In genomic region chrX:72294497-72294896, GRCh38 we compare ENCODE assay signal across 27 cellular contexts. TPM values are rescaled to one million over a fixed set of nuclear protein-coding genes. Genes with fewer than 3 reads are reported as not detected.
DNase-seq lines count a peak whose midpoint lies in the region; ATAC-seq, FAIRE-seq and TF ChIP-seq lines count a peak whose summit lies in the region.
"Had no signal": no experiment of that assay in that cellular context is flagged by ENCODE, and none has a peak within 500 bp of the region (broad histone marks: within the 10 kb centered on the region; RNA-seq: fewer than 3 reads in every experiment).

No MANE protein-coding gene starts in this region.

- no peak for TF ChIP-seq RAD21 in IMR-90 (IDR thresholded peaks at IDR 0.05; ENCODE audit: low read length)

- no peak overlapping the region for H4K5ac ChIP-seq in IMR-90 (ENCODE audit: low read depth, low read length)

- H2BK20ac ChIP-seq in IMR-90 (ENCODE audit: low read depth, low read length), result no peak overlapping the region

- H3K27me3 ChIP-seq in IMR-90 (ENCODE audit: control insufficient read depth, insufficient read depth, low read length) (peaks cover 38% of the 10 kb centered on the region), astrocyte (ENCODE audit: insufficient read depth, low read length) (peaks cover 3% of the 10 kb centered on the region)
- H3K27me3 ChIP-seq: tibial artery had no signal

- ATAC-seq in IMR-90 (ENCODE audit: low read depth) (no peak), left ventricle myocardium superior (no peak)
- ATAC-seq: activated naive CD4-positive, alpha-beta T cell treated with anti-CD3 and anti-CD28 coated beads, Interleukin-2, amount 50 U/mL, for 72 hours had no signal

- no peaks in the 10 kb centered on the region for H3K4me1 Mint-ChIP-seq in astrocyte (ENCODE audit: low read depth, unreplicated experiment)
- no peaks in the 10 kb centered on the region for H3K4me1 Mint-ChIP-seq in neural crest cell

- H3K23ac ChIP-seq in IMR-90 (ENCODE audit: low read depth, low read length), result no peak overlapping the region

- H3K9me3 ChIP-seq in IMR-90 (ENCODE audit: control insufficient read depth, insufficient read depth, low read length) (0 out of 2 replicates have a peak, but pooled peaks cover 1% of the 10 kb centered on the region), astrocyte (ENCODE audit: insufficient read depth, low read depth, low read length) (no peaks in the 10 kb centered on the region)
- H3K9me3 ChIP-seq: breast epithelium, Caco-2, left ventricle myocardium inferior, prostate gland had no signal

- H3K9ac ChIP-seq in IMR-90 (ENCODE audit: low read depth, low read length) (no peak overlapping the region), astrocyte (ENCODE audit: low read length) (no peak overlapping the region)
- H3K9ac ChIP-seq: BLaER1 treated with 17β-estradiol and CSF1 and Interleukin-3, amounts not matched to agents 10 nM and 100 nM had no signal

- no CpG with 5 or more reads among the region's 1 CpG for WGBS in IMR-90 (ENCODE audit: extremely low coverage in 2 of 2, insufficient read length in 1 of 2), 2 experiments

- H2AFZ ChIP-seq in IMR-90 (replicated peaks; ENCODE audit: low read length, poor library complexity), result no peak overlapping the region
- H2AFZ ChIP-seq in astrocyte (ENCODE audit: low read depth, low read length), result no peak overlapping the region

- peak; percentile 64 for FAIRE-seq in astrocyte (lab: Jason Lieb, UNC)
- FAIRE-seq: GM18507, H1, islet of Langerhans had no signal

- H3K36me3 Mint-ChIP-seq in astrocyte (ENCODE audit: low read depth, unreplicated experiment) (no peaks in the 10 kb centered on the region), neural crest cell (ENCODE audit: low read depth) (no peaks in the 10 kb centered on the region)
- H3K36me3 Mint-ChIP-seq: activated naive CD4-positive, alpha-beta T cell treated with anti-CD3 and anti-CD28 coated beads, Interleukin-2, amount 50 U/mL, for 72 hours had no signal

- CTCF ChIA-PET in IMR-90 (lab: Yijun Ruan, JAX), result no interaction called here

- H3K4me2 ChIP-seq in IMR-90 (ENCODE audit: low read depth, low read length) (no peak overlapping the region), astrocyte (ENCODE audit: low read length) (no peak overlapping the region)
- H3K4me2 ChIP-seq: BLaER1 treated with 17β-estradiol and CSF1 and Interleukin-3, amounts not matched to agents 10 nM and 100 nM had no signal

- 0 out of 2 replicates have a peak, but pooled peaks cover 3% of the 10 kb centered on the region for H3K9me1 ChIP-seq in IMR-90 (ENCODE audit: insufficient read depth, low read length)

- no peak overlapping the region for H4K8ac ChIP-seq in IMR-90 (ENCODE audit: low read depth in 2 of 2, low read length in 2 of 2)

- H3K27ac ChIP-seq in C4-2B, result no peak overlapping the region
- no peak overlapping the region for H3K27ac ChIP-seq in IMR-90 (ENCODE audit: insufficient read depth, low read length)
- no peak overlapping the region for H3K27ac ChIP-seq in astrocyte (ENCODE audit: low read depth, low read length)
- H3K27ac ChIP-seq: BLaER1 treated with 17β-estradiol and CSF1 and Interleukin-3, amounts not matched to agents 10 nM and 100 nM; breast epithelium; left ventricle myocardium inferior; prostate gland; tibial artery; WERI-Rb-1 had no signal

- H3K36me3 ChIP-seq in IMR-90 (ENCODE audit: control insufficient read depth, insufficient read depth, low read length), result no peaks in the 10 kb centered on the region
- H3K36me3 ChIP-seq in astrocyte (ENCODE audit: insufficient read depth, low read length), result no peaks in the 10 kb centered on the region
- H3K36me3 ChIP-seq: BLaER1 treated with 17β-estradiol and CSF1 and Interleukin-3, amounts not matched to agents 10 nM and 100 nM; breast epithelium; left ventricle myocardium inferior; prostate gland; tibial artery; WERI-Rb-1 had no signal

- BruUV-seq in IMR-90 (replicated peaks; lab: Mats Ljungman, UMichigan), result no TSS peak

- H3K4ac ChIP-seq in IMR-90 (ENCODE audit: low read depth, low read length), result no peak overlapping the region

- no peaks in the 10 kb centered on the region for H3K4me1 ChIP-seq in IMR-90 (ENCODE audit: control insufficient read depth, insufficient read depth, low read length)
- no peaks in the 10 kb centered on the region for H3K4me1 ChIP-seq in astrocyte (ENCODE audit: insufficient read depth, low read length)
- H3K4me1 ChIP-seq: BLaER1 treated with 17β-estradiol and CSF1 and Interleukin-3, amounts not matched to agents 10 nM and 100 nM; breast epithelium; Caco-2; left ventricle myocardium inferior; prostate gland; tibial artery had no signal

- dilution Hi-C loops in IMR-90 (cut with HindIII; ENCODE audit: low sequenced_read_pairs, unreplicated experiment), result no loop called here

- H3K56ac ChIP-seq in IMR-90 (ENCODE audit: extremely low read depth, insufficient read depth, low read length), result no peak overlapping the region

- H2BK120ac ChIP-seq in IMR-90 (ENCODE audit: low read depth, low read length), result no peak overlapping the region

- H3K79me2 ChIP-seq in astrocyte (ENCODE audit: insufficient read depth, low read length), result no peaks in the 10 kb centered on the region

- no peak overlapping the region for H3K14ac ChIP-seq in IMR-90 (replicated peaks; ENCODE audit: low read depth, low read length)

- no peak overlapping the region for H2BK5ac ChIP-seq in IMR-90 (ENCODE audit: low read depth, low read length, poor library complexity, severe bottlenecking)

- no peak for TF ChIP-seq POLR2A in IMR-90 (IDR thresholded peaks at IDR 0.05; ENCODE audit: low read depth, low read length)

- H3K79me1 ChIP-seq in IMR-90 (ENCODE audit: low read depth in 1 of 2, low read length in 2 of 2), result no peaks in the 10 kb centered on the region

- in situ Hi-C loops in IMR-90 (cut with MboI; ENCODE audit: low sequenced_read_pairs), result no loop called here

- intact Hi-C loops in IMR-90 (cut with micrococcal nuclease), result no loop called here
- intact Hi-C loops in left ventricle myocardium superior (cut with micrococcal nuclease), result no loop called here

- no peak overlapping the region for H2AK5ac ChIP-seq in IMR-90 (ENCODE audit: low read depth, low read length)

- peaks cover 13% of the 10 kb centered on the region for H3K27me3 Mint-ChIP-seq in astrocyte (ENCODE audit: low read depth, unreplicated experiment)
- H3K27me3 Mint-ChIP-seq in neural crest cell (ENCODE audit: low read depth), result peaks cover 15% of the 10 kb centered on the region

- no peak overlapping the region for H2BK15ac ChIP-seq in IMR-90 (ENCODE audit: low read depth, low read length)

- POLR2A ChIA-PET in IMR-90 (lab: Charles Lee; ENCODE audit: unreplicated experiment), result no interaction called here

- no peaks in the 10 kb centered on the region for H3K9me3 Mint-ChIP-seq in astrocyte (ENCODE audit: unreplicated experiment)
- H3K9me3 Mint-ChIP-seq in neural crest cell, result peaks cover 11% of the 10 kb centered on the region
- H3K9me3 Mint-ChIP-seq: activated naive CD4-positive, alpha-beta T cell treated with anti-CD3 and anti-CD28 coated beads, Interleukin-2, amount 50 U/mL, for 72 hours had no signal

- H3K27ac Mint-ChIP-seq in astrocyte (ENCODE audit: unreplicated experiment) (no peak overlapping the region), neural crest cell (ENCODE audit: unreplicated experiment) (no peak overlapping the region)
- H3K27ac Mint-ChIP-seq: activated naive CD4-positive, alpha-beta T cell treated with anti-CD3 and anti-CD28 coated beads, Interleukin-2, amount 50 U/mL, for 72 hours had no signal

- H3K18ac ChIP-seq in IMR-90 (ENCODE audit: low read depth, low read length), result no peak overlapping the region

- no peak overlapping the region for H2AK9ac ChIP-seq in IMR-90 (replicated peaks; ENCODE audit: low read depth, low read length, poor library complexity)

- H4K91ac ChIP-seq in IMR-90 (ENCODE audit: insufficient read depth, low read depth, low read length), result no peak overlapping the region

- H3K4me3 ChIP-seq in IMR-90 (ENCODE audit: insufficient read depth, low read depth, low read length) (no peak overlapping the region), astrocyte (ENCODE audit: insufficient read depth, low read depth, low read length) (no peak overlapping the region)
- H3K4me3 ChIP-seq: BLaER1 treated with 17β-estradiol and CSF1 and Interleukin-3, amounts not matched to agents 10 nM and 100 nM; breast epithelium; left ventricle myocardium inferior; prostate gland; tibial artery had no signal

- H4K20me1 ChIP-seq in IMR-90 (ENCODE audit: insufficient read depth, low read length) (no peaks in the 10 kb centered on the region), astrocyte (ENCODE audit: insufficient read depth, low read length) (no peaks in the 10 kb centered on the region)
- H4K20me1 ChIP-seq: BLaER1 treated with 17β-estradiol and CSF1 and Interleukin-3, amounts not matched to agents 10 nM and 100 nM had no signal

- TF ChIP-seq CTCF in C4-2B (conservative IDR thresholded peaks at IDR 0.05) (peak; percentile 31), IMR-90 (conservative IDR thresholded peaks at IDR 0.05; ENCODE audit: low read depth, low read length) (0 out of 2 replicates have a peak, but pooled peaks have one; percentile 1), astrocyte (IDR thresholded peaks at IDR 0.05; ENCODE audit: insufficient read depth, low read depth, low read length) (no peak), neural crest cell (conservative IDR thresholded peaks at IDR 0.05) (peak; percentile 54)

- H3K4me3 Mint-ChIP-seq in astrocyte (ENCODE audit: unreplicated experiment), result no peak overlapping the region
- H3K4me3 Mint-ChIP-seq in neural crest cell, result no peak overlapping the region

- DNase-seq in IMR-90, result no peak
- no peak for DNase-seq in astrocyte (ENCODE audit: low read depth)
- DNase-seq in neural crest cell (ENCODE audit: low read depth, low spot score), result no peak
- DNase-seq in hepatic stellate cell (ENCODE audit: low spot score), result no peak
- DNase-seq in left ventricle myocardium superior, result no peak
- no peak for DNase-seq in midbrain (lab: John Stamatoyannopoulos, UW)
- DNase-seq: activated CD4-positive, alpha-beta T cell treated with anti-CD3 and anti-CD28 coated beads for 48 hours; activated CD8-positive, alpha-beta memory T cell treated with anti-CD3 and anti-CD28 coated beads for 24 hours; Caco-2; KBM-7; left ventricle myocardium inferior; mesendoderm; MV-4-11; NCI-H1436 treated with DMSO at 0.1 percent for 48 hours; NCI-H748 treated with DMSO at 0.1 percent for 48 hours; stimulated activated CD4-positive, alpha-beta T cell treated with anti-CD3 and anti-CD28 coated beads, Interleukin-4, amount 100 ng/mL, for 24 hours; tibial artery; WERI-Rb-1 had no signal

RNA-seq across cellular contexts. Expression of gene CITED1, which starts 11.2 kb away (rescaled TPM):
- under 0.01 and 0.18 TPM in 2 replicates for total RNA-seq in IMR-90 (2012; rRNA removed)
- 0.24 TPM in 1 of 2 replicates, not detected in the other for polyA plus RNA-seq in IMR-90 (2012; rRNA removed)
- polyA plus RNA-seq in IMR-90 (2012; cell fraction: cytosol; rRNA removed), result not detected in 2 replicates
- 0.08 and 0.24 TPM in 2 replicates for polyA plus RNA-seq in IMR-90 (2012; cell fraction: nucleus; rRNA removed; ENCODE audit: low replicate concordance)
- total RNA-seq in astrocyte, result 0.75 TPM in 1 of 2 replicates, not detected in the other
- total RNA-seq in neural crest cell, result 4.8 and 6.2 TPM in 2 replicates
- not detected for total RNA-seq in left ventricle myocardium superior
- total RNA-seq: left ventricle myocardium inferior had no signal

RNA-seq across cellular contexts. Expression of gene RPS4X, which starts 17.4 kb away (rescaled TPM):
- total RNA-seq in IMR-90 (2012; rRNA removed) (956 and 1,140 TPM in 2 replicates), astrocyte (565 and 626 TPM in 2 replicates), neural crest cell (1,868 and 1,917 TPM in 2 replicates), left ventricle myocardium superior (380 TPM)
- 1,207 and 1,288 TPM in 2 replicates for polyA plus RNA-seq in IMR-90 (2012; rRNA removed)
- 938 and 1,010 TPM in 2 replicates for polyA plus RNA-seq in IMR-90 (2012; cell fraction: cytosol; rRNA removed)
- polyA plus RNA-seq in IMR-90 (2012; cell fraction: nucleus; rRNA removed; ENCODE audit: low replicate concordance), result 205 and 662 TPM in 2 replicates

RNA-seq across cellular contexts. Expression of gene ERCC6L, which starts 55.7 kb away (rescaled TPM):
- 5.4 and 8.1 TPM in 2 replicates for total RNA-seq in IMR-90 (2012; rRNA removed)
- polyA plus RNA-seq in IMR-90 (2012; rRNA removed), result 1.8 and 2.3 TPM in 2 replicates
- 0.15 and 0.24 TPM in 2 replicates for polyA plus RNA-seq in IMR-90 (2012; cell fraction: cytosol; rRNA removed)
- 0.05 and 0.41 TPM in 2 replicates for polyA plus RNA-seq in IMR-90 (2012; cell fraction: nucleus; rRNA removed; ENCODE audit: low replicate concordance)
- total RNA-seq in astrocyte, result 0.55 and 1.0 TPM in 2 replicates
- 13.3 and 14.2 TPM in 2 replicates for total RNA-seq in neural crest cell
- 0.05 TPM for total RNA-seq in left ventricle myocardium superior
- total RNA-seq: left ventricle myocardium inferior, myocyte had no signal
